9 cellular contexts compared by ENCODE assay signal in the genomic region with DNA sequence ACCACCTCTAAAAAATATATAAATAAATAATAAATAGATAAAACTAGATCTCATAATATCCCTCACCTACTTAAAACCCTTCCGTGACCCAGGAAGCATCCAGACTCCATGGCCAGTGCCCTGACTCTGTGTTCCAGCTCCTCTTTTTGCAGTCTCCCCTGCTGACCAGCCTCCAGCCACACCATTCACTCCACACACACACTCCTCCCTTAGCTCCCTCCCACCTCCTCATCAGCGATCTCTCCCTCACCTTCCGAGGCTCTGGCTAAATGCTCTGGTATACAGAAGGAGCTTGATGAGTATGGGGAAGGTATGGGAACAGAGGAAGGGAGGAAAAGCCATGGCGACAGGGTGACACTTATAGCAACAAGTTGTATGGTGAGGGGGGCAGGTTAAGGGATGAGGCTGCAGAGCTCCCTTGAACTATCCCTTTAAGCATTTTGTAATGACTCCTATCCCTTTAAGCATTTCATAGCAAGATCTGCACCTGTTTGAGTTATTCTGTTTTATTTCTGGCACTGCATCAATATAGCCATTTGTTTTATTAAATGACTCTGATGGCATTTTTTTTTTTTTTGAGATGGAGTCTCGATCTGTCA.
"Had no signal": no experiment of that assay in that cellular context is flagged by ENCODE, and none has a peak within 500 bp of the region (broad histone marks: within the 10 kb centered on the region; RNA-seq: fewer than 3 reads in every experiment).

No MANE protein-coding gene starts in this region.

- H3K4me3 Mint-ChIP-seq: activated naive CD4-positive, alpha-beta T cell treated with anti-CD3 and anti-CD28 coated beads for 36 hours; activated naive CD8-positive, alpha-beta T cell treated with anti-CD3 and anti-CD28 coated beads, Interleukin-2, amount 50 U/mL, for 24 hours; naive thymus-derived CD8-positive, alpha-beta T cell had no signal

- H3K27me3 ChIP-seq: hepatocyte, upper lobe of left lung had no signal

- H3K36me3 Mint-ChIP-seq: naive thymus-derived CD8-positive, alpha-beta T cell had no signal

- H3K4me1 Mint-ChIP-seq: activated naive CD8-positive, alpha-beta T cell treated with anti-CD3 and anti-CD28 coated beads, Interleukin-2, amount 50 U/mL, for 24 hours had no signal

- H3K9me3 ChIP-seq: mucosa of descending colon, prostate gland, upper lobe of left lung had no signal

- H3K4me1 ChIP-seq: prostate gland had no signal

- H3K79me2 ChIP-seq: hepatocyte had no signal

- H3K4me3 ChIP-seq: hepatocyte, mucosa of descending colon, prostate gland, smooth muscle cell, upper lobe of left lung had no signal

- H2AFZ ChIP-seq: hepatocyte had no signal

- H3K27ac Mint-ChIP-seq: activated naive CD4-positive, alpha-beta T cell treated with anti-CD3 and anti-CD28 coated beads for 36 hours; activated naive CD8-positive, alpha-beta T cell treated with anti-CD3 and anti-CD28 coated beads, Interleukin-2, amount 50 U/mL, for 24 hours; activated T-helper 2 cell treated with anti-CD3 and anti-CD28 coated beads, Interferon-gamma antibody, Interleukin-2, Interleukin-4, amounts not matched to agents 10 μg/mL and 5 μg/mL and 100 μg/mL, durations not matched to agents 14 hours and 24 hours and 36 hours had no signal

- H3K27ac ChIP-seq: prostate gland, upper lobe of left lung had no signal

- H3K36me3 ChIP-seq: prostate gland, upper lobe of left lung had no signal

- H3K9me3 Mint-ChIP-seq: activated naive CD4-positive, alpha-beta T cell treated with anti-CD3 and anti-CD28 coated beads for 36 hours; activated naive CD8-positive, alpha-beta T cell treated with anti-CD3 and anti-CD28 coated beads, Interleukin-2, amount 50 U/mL, for 24 hours; activated T-helper 2 cell treated with anti-CD3 and anti-CD28 coated beads, Interferon-gamma antibody, Interleukin-2, Interleukin-4, amounts not matched to agents 10 μg/mL and 5 μg/mL and 100 μg/mL, durations not matched to agents 14 hours and 24 hours and 36 hours; naive thymus-derived CD8-positive, alpha-beta T cell had no signal

- H3K4me2 ChIP-seq: smooth muscle cell had no signal
